8 cellular contexts compared by ENCODE assay signal in the genomic region with DNA sequence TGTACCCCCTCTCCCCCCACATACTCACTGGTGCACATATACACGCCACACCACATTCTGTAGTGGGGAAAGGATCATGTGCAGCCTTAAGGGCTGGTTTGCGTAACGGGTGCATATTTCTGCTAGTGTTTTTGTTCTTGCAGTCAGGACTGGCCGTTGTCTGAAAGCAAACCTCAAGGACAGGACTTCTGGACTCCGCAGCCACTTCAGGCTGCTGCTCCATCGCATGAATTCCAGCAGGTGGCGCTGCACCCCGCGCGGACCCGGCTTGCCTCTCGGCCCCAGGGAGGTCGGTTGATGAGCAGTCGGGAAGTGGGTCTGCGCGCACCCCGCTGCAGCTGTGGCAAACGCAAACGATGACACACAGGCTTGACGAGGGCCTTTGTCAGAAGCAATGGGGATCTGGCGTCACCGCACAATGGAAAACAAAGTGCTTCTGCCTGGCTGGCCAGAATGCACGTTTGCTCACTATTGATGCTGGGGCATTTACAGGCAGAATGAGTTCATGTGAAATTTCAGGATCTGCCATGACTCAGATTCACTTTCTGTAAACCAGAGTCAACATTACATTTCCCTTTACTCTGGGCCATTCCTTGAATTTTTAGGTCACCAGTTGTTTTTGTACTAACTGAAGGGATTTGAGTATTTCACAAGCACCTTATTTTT. TPM values are rescaled to one million over a fixed set of nuclear protein-coding genes. Genes with fewer than 3 reads are reported as not detected.
DNase-seq lines count a peak whose midpoint lies in the region; ATAC-seq and TF ChIP-seq lines count a peak whose summit lies in the region.

No MANE protein-coding gene starts in this region.

- H3K4me3 ChIP-seq in right atrium auricular region (peak overlapping the region in 1 of 2 donors; percentile 16), rectal smooth muscle tissue (ENCODE audit: low read length) (peak overlapping the region; percentile 62), vagina (peak overlapping the region; percentile 17 to 29)

- no peaks in the 10 kb centered on the region for H3K36me3 Mint-ChIP-seq in T-helper 2 cell treated with Interferon-gamma antibody and Interleukin-4, amounts not matched to agents 5 μg/mL and 100 μg/mL, for 36 hours (ENCODE audit: low read depth)

- H3K27me3 Mint-ChIP-seq in T-helper 2 cell treated with Interferon-gamma antibody and Interleukin-4, amounts not matched to agents 5 μg/mL and 100 μg/mL, for 36 hours (ENCODE audit: low read depth) = no peaks in the 10 kb centered on the region

- ATAC-seq in GM18498 (IDR thresholded peaks at IDR 0.05; ENCODE audit: unreplicated experiment) (peak; percentile 92), HG02884 (IDR thresholded peaks at IDR 0.05; ENCODE audit: unreplicated experiment) (peak; percentile 83)

- H3K36me3 ChIP-seq in right atrium auricular region (no peaks in the 10 kb centered on the region), rectal smooth muscle tissue (ENCODE audit: control insufficient read depth, insufficient read depth, low read length) (no peaks in the 10 kb centered on the region), vagina (no peaks in the 10 kb centered on the region)

- H3K4me3 Mint-ChIP-seq in T-helper 2 cell treated with Interferon-gamma antibody and Interleukin-4, amounts not matched to agents 5 μg/mL and 100 μg/mL, for 36 hours = peak overlapping the region; percentile 62

- H3K27ac ChIP-seq in right atrium auricular region (peak overlapping the region; percentile 89 to 95), rectal smooth muscle tissue (ENCODE audit: low read depth, low read length) (peak overlapping the region; percentile 41), vagina (peak overlapping the region; percentile 88)

- no peaks in the 10 kb centered on the region for H3K9me3 Mint-ChIP-seq in T-helper 2 cell treated with Interferon-gamma antibody and Interleukin-4, amounts not matched to agents 5 μg/mL and 100 μg/mL, for 36 hours

- peaks cover 43% of the 10 kb centered on the region for H3K4me1 Mint-ChIP-seq in T-helper 2 cell treated with Interferon-gamma antibody and Interleukin-4, amounts not matched to agents 5 μg/mL and 100 μg/mL, for 36 hours (ENCODE audit: low read depth)

- no peaks in the 10 kb centered on the region for H3K9me3 ChIP-seq in right atrium auricular region
- H3K9me3 ChIP-seq in vagina = no peaks in the 10 kb centered on the region

- TF ChIP-seq CTCF in right atrium auricular region (IDR thresholded peaks at IDR 0.05) (peak; percentile 96 to 99), vagina (IDR thresholded peaks at IDR 0.05) (peak; percentile 93 to 99 (median 99))

- TF ChIP-seq POLR2A in vagina (IDR thresholded peaks at IDR 0.05) = no peak

- H3K4me1 ChIP-seq in right atrium auricular region (peaks cover 0 to 78% of the 10 kb centered on the region in 2 donors), rectal smooth muscle tissue (ENCODE audit: control insufficient read depth, insufficient read depth, low read length) (peaks cover 4% of the 10 kb centered on the region), vagina (peaks cover 72% of the 10 kb centered on the region)

- H3K27me3 ChIP-seq in right atrium auricular region = no peaks in the 10 kb centered on the region
- H3K27me3 ChIP-seq in rectal smooth muscle tissue (ENCODE audit: control insufficient read depth, insufficient read depth, low read length) = no peaks in the 10 kb centered on the region
- H3K27me3 ChIP-seq in vagina = no peaks in the 10 kb centered on the region

- intact Hi-C loops in vagina (cut with DNase I) = loop anchor here (2.0 to 10.0 kb wide), 3 partner anchors 102 to 479 kb away; partner anchors contain the start of genes ELL2 and RHOBTB3

- no peak overlapping the region for H3K9ac ChIP-seq in rectal smooth muscle tissue (ENCODE audit: low read length)

- H3K27ac Mint-ChIP-seq in T-helper 2 cell treated with Interferon-gamma antibody and Interleukin-4, amounts not matched to agents 5 μg/mL and 100 μg/mL, for 36 hours = peak overlapping the region; percentile 37

- DNase-seq in NCI-H1436 treated with DMSO at 0.1 percent for 48 hours (lab: John Stamatoyannopoulos, UW) (peak; percentile 72), anterior cingulate cortex (lab: John Stamatoyannopoulos, UW) (peak; percentile 57 to 97 (median 90)), right atrium auricular region (ENCODE audit: low spot score) (peak; percentile 98), vagina (ENCODE audit: extremely low spot score in 2 of 2) (peak in 1 of 2 donors; percentile 99)
- DNase-seq in T-helper 2 cell treated with Interferon-gamma antibody and Interleukin-4, amounts not matched to agents 5 μg/mL and 100 μg/mL, for 36 hours (ENCODE audit: low spot score) = peak; percentile 94

RNA-seq across cellular contexts. Expression of gene GLRX, which starts 36.3 kb away (rescaled TPM):
- total RNA-seq in right atrium auricular region (100 to 1,000 TPM; 151 to 173 TPM), vagina (63.3 TPM)

Comparison
In these comparisons a context has a peak if more than half of its experiments do, and no peak if none do; other contexts are left out.
1. H3K27ac ChIP-seq: peak in every context shown above with its lines; median percentile 92 in right atrium auricular region; 88 in vagina; 41 in rectal smooth muscle tissue.